In the genomic region with DNA sequence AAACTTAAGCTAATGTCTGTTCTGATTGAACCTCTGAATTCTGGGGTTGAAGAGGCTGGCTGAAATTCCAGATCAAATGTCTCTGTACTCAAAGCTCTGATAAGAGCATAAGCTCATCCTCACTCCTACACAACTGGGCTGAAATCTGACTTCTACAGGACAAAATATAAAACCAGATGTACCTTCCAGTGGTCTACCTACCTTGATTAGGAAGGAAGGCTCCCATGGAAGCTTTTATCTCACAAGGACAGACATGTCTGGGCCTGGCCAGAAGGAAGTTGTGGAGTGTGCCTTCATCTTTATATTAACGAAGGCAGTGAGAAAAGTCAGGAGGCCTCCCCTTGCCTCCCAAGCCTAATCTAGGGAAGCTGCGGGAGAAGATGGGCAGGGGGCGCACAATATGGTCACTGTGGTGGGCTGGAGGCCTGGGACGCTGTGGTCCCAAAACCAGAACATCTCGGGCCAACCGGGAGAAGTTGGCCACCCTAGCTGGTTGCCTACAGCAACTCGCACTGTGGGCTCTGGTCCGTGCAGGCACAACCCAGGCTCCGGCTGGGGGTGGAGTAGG, we compare ENCODE assay signal across 8 cellular contexts. TPM values are rescaled to one million over a fixed set of nuclear protein-coding genes. Genes with fewer than 3 reads are reported as not detected.
DNase-seq lines count a peak whose midpoint lies in the region; ATAC-seq, FAIRE-seq and TF ChIP-seq lines count a peak whose summit lies in the region.

No MANE protein-coding gene starts in this region.

- peak overlapping the region; percentile 68 for H3K4me3 ChIP-seq in CD8-positive, alpha-beta T cell (ENCODE audit: low read depth, low read length)
- H3K4me3 ChIP-seq in HFF-Myc (replicated peaks; ENCODE audit: low read depth, low read length): peak overlapping the region; percentile 51
- peak overlapping the region; percentile 80 for H3K4me3 ChIP-seq in iPS-11a (ENCODE audit: low read depth, low read length)

- no peak for DNase-seq in CD8-positive, alpha-beta T cell
- no peak for DNase-seq in HFF-Myc (ENCODE audit: extremely low read depth, low read depth)
- no peak for DNase-seq in activated CD4-positive, alpha-beta memory T cell treated with anti-CD3 and anti-CD28 coated beads for 36 hours
- no peak for DNase-seq in stimulated activated naive CD8-positive, alpha-beta T cell treated with anti-CD3 and anti-CD28 coated beads, Interleukin-15, Interleukin-2, amounts not matched to agents 100 U/mL and 50 U/mL, for 24 hours
- DNase-seq in effector CD8-positive, alpha-beta T cell (lab: John Stamatoyannopoulos, UW): no peak
- no peak for DNase-seq in HTR-8/SVneo (ENCODE audit: insufficient read length, low spot score)

- no peaks in the 10 kb centered on the region for H3K27me3 ChIP-seq in CD8-positive, alpha-beta T cell (ENCODE audit: insufficient read depth, low read length)

- CTCF ChIA-PET in CD8-positive, alpha-beta T cell (lab: Charles Lee): interaction anchor here (0.9 to 2.6 kb wide), 5 partner anchors 9 to 126 kb away, joined by 4 to 9 read pairs (median 5); no protein-coding TSS in a partner anchor
- CTCF ChIA-PET in activated CD4-positive, alpha-beta memory T cell treated with anti-CD3 and anti-CD28 coated beads for 36 hours (lab: Charles Lee): interaction anchor here (0.9 to 2.4 kb wide), 7 partner anchors 9 to 220 kb away, joined by 3 to 27 read pairs (median 7); a partner anchor contains a TSS

- POLR2A ChIA-PET in CD8-positive, alpha-beta T cell (lab: Charles Lee): interaction anchor here (0.6 to 2.7 kb wide), 13 partner anchors 9 to 129 kb away, joined by 3 to 43 read pairs (median 6); a partner anchor contains a TSS
- POLR2A ChIA-PET in activated CD4-positive, alpha-beta memory T cell treated with anti-CD3 and anti-CD28 coated beads for 36 hours (lab: Charles Lee): interaction anchor here (1.0 to 3.2 kb wide), 12 partner anchors 7 to 254 kb away, joined by 3 to 47 read pairs (median 5); a partner anchor contains a TSS

- no peak for FAIRE-seq in HTR-8/SVneo (lab: Jason Lieb, UNC)

- ATAC-seq in CD8-positive, alpha-beta T cell: no peak
- peak; percentile 64 for ATAC-seq in stimulated activated naive CD8-positive, alpha-beta T cell treated with anti-CD3 and anti-CD28 coated beads, Interleukin-15, Interleukin-2, amounts not matched to agents 100 U/mL and 50 U/mL, for 24 hours
- no peak for ATAC-seq in GM21786 (IDR thresholded peaks at IDR 0.05; ENCODE audit: unreplicated experiment)

- H3K4me1 Mint-ChIP-seq in CD8-positive, alpha-beta T cell (ENCODE audit: low read depth): peaks cover 43% of the 10 kb centered on the region
- H3K4me1 Mint-ChIP-seq in activated CD4-positive, alpha-beta memory T cell treated with anti-CD3 and anti-CD28 coated beads for 36 hours (ENCODE audit: low read depth): peaks cover 60% of the 10 kb centered on the region

- no peaks in the 10 kb centered on the region for H3K9me3 Mint-ChIP-seq in CD8-positive, alpha-beta T cell
- H3K9me3 Mint-ChIP-seq in activated CD4-positive, alpha-beta memory T cell treated with anti-CD3 and anti-CD28 coated beads for 36 hours: no peaks in the 10 kb centered on the region

- H3K27ac Mint-ChIP-seq in CD8-positive, alpha-beta T cell: peak overlapping the region; percentile 100
- peak overlapping the region; percentile 100 for H3K27ac Mint-ChIP-seq in activated CD4-positive, alpha-beta memory T cell treated with anti-CD3 and anti-CD28 coated beads for 36 hours

- peak overlapping the region; percentile 97 for H3K27ac ChIP-seq in CD8-positive, alpha-beta T cell (ENCODE audit: low read depth, low read length)

- H3K36me3 ChIP-seq in CD8-positive, alpha-beta T cell (ENCODE audit: insufficient read depth, low read length): no peaks in the 10 kb centered on the region

- peak overlapping the region; percentile 97 for H3K4me3 Mint-ChIP-seq in CD8-positive, alpha-beta T cell
- H3K4me3 Mint-ChIP-seq in activated CD4-positive, alpha-beta memory T cell treated with anti-CD3 and anti-CD28 coated beads for 36 hours: peak overlapping the region; percentile 82

- H3K36me3 Mint-ChIP-seq in CD8-positive, alpha-beta T cell: peaks cover 11% of the 10 kb centered on the region
- peaks cover 7% of the 10 kb centered on the region for H3K36me3 Mint-ChIP-seq in activated CD4-positive, alpha-beta memory T cell treated with anti-CD3 and anti-CD28 coated beads for 36 hours

- H3K9me3 ChIP-seq in CD8-positive, alpha-beta T cell (ENCODE audit: low read length): no peaks in the 10 kb centered on the region

- peaks cover 20% of the 10 kb centered on the region for H3K4me1 ChIP-seq in CD8-positive, alpha-beta T cell (ENCODE audit: insufficient read depth, low read length)

- H3K27me3 Mint-ChIP-seq in CD8-positive, alpha-beta T cell (ENCODE audit: low read depth): no peaks in the 10 kb centered on the region
- no peaks in the 10 kb centered on the region for H3K27me3 Mint-ChIP-seq in activated CD4-positive, alpha-beta memory T cell treated with anti-CD3 and anti-CD28 coated beads for 36 hours

- no peak for TF ChIP-seq CTCF in CD8-positive, alpha-beta T cell (IDR thresholded peaks at IDR 0.05)
- TF ChIP-seq CTCF in HFF-Myc (IDR thresholded peaks at IDR 0.05; ENCODE audit: low read depth, low read length, missing control alignments): no peak

- intact Hi-C loops in CD8-positive, alpha-beta T cell (cut with DNase I, micrococcal nuclease): loop anchor here (1.0 to 5.0 kb wide), 9 partner anchors 9 to 1217 kb away; a partner anchor contains a TSS
- intact Hi-C loops in activated CD4-positive, alpha-beta memory T cell treated with anti-CD3 and anti-CD28 coated beads for 36 hours (cut with micrococcal nuclease): loop anchor here (1.0 to 10.0 kb wide), 10 partner anchors 10 to 1337 kb away; a partner anchor contains a TSS

RNA-seq across cellular contexts. Expression of a gene that starts 55.6 kb away (rescaled TPM):
- total RNA-seq in CD8-positive, alpha-beta T cell: 1 to 10 TPM; 4.1 to 6.2 TPM
- total RNA-seq in activated CD4-positive, alpha-beta memory T cell treated with anti-CD3 and anti-CD28 coated beads for 36 hours: 1 to 10 TPM; 6.9 to 8.5 TPM
